ENCODE assay signal across 12 cellular contexts in the genomic region with DNA sequence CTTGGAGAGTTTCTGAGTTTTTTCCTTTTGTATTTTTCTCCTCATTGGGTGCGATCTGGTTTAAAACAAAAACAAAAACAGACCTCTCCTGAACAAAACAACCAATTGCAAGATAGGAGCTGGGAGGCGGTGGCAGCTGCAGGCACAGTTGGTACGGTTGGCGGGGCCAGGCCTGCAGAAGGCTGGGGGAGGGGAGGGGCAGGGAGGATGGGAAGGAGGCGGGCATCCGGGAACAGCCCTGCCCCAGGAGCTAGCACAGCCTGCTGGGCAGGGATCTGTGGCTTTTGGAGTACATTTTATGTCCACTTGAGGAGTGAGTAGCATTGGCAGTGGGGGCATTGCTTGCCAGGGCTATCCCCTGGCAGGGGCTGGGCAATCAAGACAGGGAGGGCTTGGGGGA. TPM values are rescaled to one million over a fixed set of nuclear protein-coding genes. Genes with fewer than 3 reads are reported as not detected.
DNase-seq lines count a peak whose midpoint lies in the region; ATAC-seq and TF ChIP-seq lines count a peak whose summit lies in the region.
"Had no signal": no experiment of that assay in that cellular context is flagged by ENCODE, and none has a peak within 500 bp of the region (broad histone marks: within the 10 kb centered on the region; RNA-seq: fewer than 3 reads in every experiment).

No MANE protein-coding gene starts in this region.

- no peaks in the 10 kb centered on the region for H3K36me3 ChIP-seq in colonic mucosa

- peak; percentile 96 for DNase-seq in COLO668 (lab: John Stamatoyannopoulos, UW; ENCODE audit: unreplicated experiment)
- DNase-seq in NCI-H2107 treated with DMSO at 0.1 percent for 48 hours (lab: John Stamatoyannopoulos, UW; ENCODE audit: unreplicated experiment), result peak; percentile 96
- DNase-seq in colonic mucosa, result peak; percentile 89
- peak; percentile 88 for DNase-seq in myocyte (ENCODE audit: low read depth)
- no peak for DNase-seq in SIG-M5 treated with dmso at 0.1 percent for 504 hours (lab: John Stamatoyannopoulos, UW; ENCODE audit: unreplicated experiment)
- DNase-seq in activated CD4-positive, alpha-beta T cell treated with anti-CD3 and anti-CD28 coated beads, Interleukin-2, amount 50 U/mL, for 4 hours, result no peak
- no peak for DNase-seq in stimulated activated CD4-positive, alpha-beta T cell treated with anti-CD3 and anti-CD28 coated beads, Interleukin-4, amount 100 ng/mL, for 1 hour
- DNase-seq: Kasumi-1 had no signal

- H3K27ac ChIP-seq in colonic mucosa, result peak overlapping the region; percentile 78

- H3K9ac ChIP-seq in colonic mucosa (ENCODE audit: low read depth in 2 of 2, low read length in 2 of 2), result peak overlapping the region; percentile 32 to 82

- H3K4me1 ChIP-seq in colonic mucosa, result peaks cover 8% of the 10 kb centered on the region

- intact Hi-C loops in colonic mucosa (cut with DNase I), result no loop called here

- no peak for TF ChIP-seq CTCF in colonic mucosa (IDR thresholded peaks at IDR 0.05)

- no peak for ATAC-seq in GM18870 (IDR thresholded peaks at IDR 0.05; ENCODE audit: unreplicated experiment)

- no peaks in the 10 kb centered on the region for H3K9me3 ChIP-seq in colonic mucosa

- no peaks in the 10 kb centered on the region for H3K27me3 ChIP-seq in colonic mucosa

- H3K4me3 ChIP-seq in colonic mucosa, result no peak overlapping the region

RNA-seq across cellular contexts. Expression of a gene that starts 5.2 kb away (rescaled TPM):
- total RNA-seq in colonic mucosa (10 to 100 TPM; 14.3 to 36.3 TPM), myocyte (0.05 TPM in 1 of 2 replicates, not detected in the other)
- polyA plus RNA-seq in myocyte (2012), result 0.24 TPM
- total RNA-seq: activated T-helper 2 cell treated with anti-CD3 and anti-CD28 coated beads, Interferon-gamma antibody, Interleukin-2, Interleukin-4, amounts not matched to agents 10 μg/mL and 5 μg/mL and 100 μg/mL, durations not matched to agents 14 hours and 24 hours and 36 hours; T-helper 1 cell treated with Interleukin-12 subunit alpha and Interleukin-12 subunit beta and Interleukin-4 antibody, amounts not matched to agents 30 ng/mL and 1 ng/mL, for 36 hours had no signal
- polyA plus RNA-seq: BJ had no signal

RNA-seq across cellular contexts. Expression of a gene that starts 38.5 kb away (rescaled TPM):
- total RNA-seq in colonic mucosa (1 to 10 TPM; 4.1 to 5.3 TPM), myocyte (31.7 and 36.5 TPM in 2 replicates)
- 19.9 TPM for polyA plus RNA-seq in myocyte (2012)
- total RNA-seq: activated T-helper 2 cell treated with anti-CD3 and anti-CD28 coated beads, Interferon-gamma antibody, Interleukin-2, Interleukin-4, amounts not matched to agents 10 μg/mL and 5 μg/mL and 100 μg/mL, durations not matched to agents 14 hours and 24 hours and 36 hours; T-helper 1 cell treated with Interleukin-12 subunit alpha and Interleukin-12 subunit beta and Interleukin-4 antibody, amounts not matched to agents 30 ng/mL and 1 ng/mL, for 36 hours had no signal

Comparison
In these comparisons a context has a peak if more than half of its experiments do, and no peak if none do; other contexts are left out.
1. DNase-seq: peak in COLO668 (single experiment), NCI-H2107 treated with DMSO at 0.1 percent for 48 hours (single experiment), colonic mucosa (single experiment) and myocyte (single experiment); none in SIG-M5 treated with dmso at 0.1 percent for 504 hours (single experiment), activated CD4-positive, alpha-beta T cell treated with anti-CD3 and anti-CD28 coated beads, Interleukin-2, amount 50 U/mL, for 4 hours (0 of 2) and stimulated activated CD4-positive, alpha-beta T cell treated with anti-CD3 and anti-CD28 coated beads, Interleukin-4, amount 100 ng/mL, for 1 hour (single experiment).
2. RNA of a gene that starts 5.2 kb away (total RNA-seq): 14.3 to 36.3 TPM in colonic mucosa; 0.05 TPM in myocyte; every median in the first group is over 10 times any median in the second.